8 cellular contexts compared by ENCODE assay signal in the genomic region with DNA sequence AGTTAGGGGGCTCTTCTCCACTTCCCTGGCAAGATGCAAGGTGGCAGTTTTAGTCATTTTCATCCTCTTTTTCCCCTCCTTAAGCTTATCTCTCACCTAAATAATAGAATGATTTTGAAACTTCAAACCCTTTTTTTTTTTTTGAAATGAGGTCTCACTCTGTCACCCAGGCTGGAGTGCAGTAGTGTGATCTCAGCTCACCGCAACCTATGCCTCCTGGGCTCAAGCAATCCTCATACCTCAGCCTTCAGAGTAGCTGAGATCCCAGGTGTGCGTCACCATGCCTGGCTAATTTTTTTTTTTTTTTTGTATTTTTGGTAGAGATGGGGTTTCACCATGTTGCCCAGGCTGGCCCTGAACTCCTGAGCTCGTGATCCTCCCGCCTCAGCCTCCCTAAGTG. TPM values are rescaled to one million over a fixed set of nuclear protein-coding genes. Genes with fewer than 3 reads are reported as not detected.
DNase-seq lines count a peak whose midpoint lies in the region; ATAC-seq and TF ChIP-seq lines count a peak whose summit lies in the region.
"Not testable (repeated sequence)": the region's sequence is repeated elsewhere in the genome, so short reads cannot be mapped to it uniquely, and the experiment has no call there.

No MANE protein-coding gene starts in this region.

- H2AFZ ChIP-seq in Karpas-422 (ENCODE audit: low read length): not testable (repeated sequence)

- ATAC-seq in GM18870 (IDR thresholded peaks at IDR 0.05; ENCODE audit: unreplicated experiment): peak; percentile 24
- peak; percentile 14 for ATAC-seq in HG02610 (IDR thresholded peaks at IDR 0.05; ENCODE audit: unreplicated experiment)
- ATAC-seq in activated CD8-positive, alpha-beta T cell treated with anti-CD3 and anti-CD28 coated beads, Interleukin-2, amount 10 ng/mL, durations not matched to agents 7 days and 5 days: peak; percentile 43
- ATAC-seq in left lung: peak; percentile 3

- H3K9me3 ChIP-seq in Karpas-422 (ENCODE audit: low read length); left lung; skeletal muscle satellite cell (replicated peaks; ENCODE audit: low read length); uterus: not testable (repeated sequence)

- not testable (repeated sequence) for H3K27ac ChIP-seq in Karpas-422 (ENCODE audit: low read length)
- H3K27ac ChIP-seq in left lung (peak overlapping the region; percentile 50 to 75), uterus (peak overlapping the region; percentile 76 to 81)

- not testable (repeated sequence) for TF ChIP-seq CTCF in chondrocyte (IDR thresholded peaks at IDR 0.05); left lung (IDR thresholded peaks at IDR 0.05); uterus (IDR thresholded peaks at IDR 0.05)

- H3K27me3 Mint-ChIP-seq in activated CD8-positive, alpha-beta T cell treated with anti-CD3 and anti-CD28 coated beads, Interleukin-2, amount 10 ng/mL, durations not matched to agents 7 days and 5 days (ENCODE audit: low read depth); chondrocyte (ENCODE audit: low read depth): not testable (repeated sequence)

- H3K4me1 Mint-ChIP-seq in activated CD8-positive, alpha-beta T cell treated with anti-CD3 and anti-CD28 coated beads, Interleukin-2, amount 10 ng/mL, durations not matched to agents 7 days and 5 days (ENCODE audit: low read depth): peaks cover 29% of the 10 kb centered on the region
- H3K4me1 Mint-ChIP-seq in chondrocyte (ENCODE audit: low read depth): peaks cover 29% of the 10 kb centered on the region

- not testable (repeated sequence) for H3K36me3 ChIP-seq in Karpas-422 (ENCODE audit: insufficient read depth, low read length); left lung; skeletal muscle satellite cell (ENCODE audit: insufficient read depth, low read length); uterus

- not testable (repeated sequence) for DNase-seq in Karpas-422; activated CD8-positive, alpha-beta T cell treated with anti-CD3 and anti-CD28 coated beads, Interleukin-2, amount 10 ng/mL, durations not matched to agents 7 days and 5 days; chondrocyte (ENCODE audit: low spot score); left lung; uterus

- not testable (repeated sequence) for H3K27me3 ChIP-seq in Karpas-422 (ENCODE audit: low read length); left lung; skeletal muscle satellite cell (ENCODE audit: control insufficient read depth, insufficient read depth, low read length); uterus

- not testable (repeated sequence) for H3K9ac ChIP-seq in Karpas-422 (ENCODE audit: low read length); skeletal muscle satellite cell (ENCODE audit: low read depth, low read length)

- H3K9me2 ChIP-seq in Karpas-422 (replicated peaks; ENCODE audit: insufficient read depth, low read length): not testable (repeated sequence)

- POLR2A ChIA-PET in activated CD8-positive, alpha-beta T cell treated with anti-CD3 and anti-CD28 coated beads, Interleukin-2, amount 10 ng/mL, durations not matched to agents 7 days and 5 days (lab: Charles Lee): interaction anchor here (0.6 to 1.9 kb wide), 6 partner anchors 9 to 109 kb away, joined by 3 to 13 read pairs (median 5); a partner anchor contains a TSS

- H4K20me1 ChIP-seq in Karpas-422 (ENCODE audit: insufficient read depth, low read depth, low read length): not testable (repeated sequence)

- peak overlapping the region; percentile 39 for H3K4me3 Mint-ChIP-seq in activated CD8-positive, alpha-beta T cell treated with anti-CD3 and anti-CD28 coated beads, Interleukin-2, amount 10 ng/mL, durations not matched to agents 7 days and 5 days
- not testable (repeated sequence) for H3K4me3 Mint-ChIP-seq in chondrocyte (ENCODE audit: unreplicated experiment)

- peak overlapping the region; percentile 83 for H3K27ac Mint-ChIP-seq in activated CD8-positive, alpha-beta T cell treated with anti-CD3 and anti-CD28 coated beads, Interleukin-2, amount 10 ng/mL, durations not matched to agents 7 days and 5 days
- H3K27ac Mint-ChIP-seq in chondrocyte (ENCODE audit: unreplicated experiment): peak overlapping the region; percentile 78

- H3K4me1 ChIP-seq in Karpas-422 (ENCODE audit: low read length); uterus: not testable (repeated sequence)
- H3K4me1 ChIP-seq in left lung: peaks cover 21 to 25% of the 10 kb centered on the region in 2 donors
- H3K4me1 ChIP-seq in skeletal muscle satellite cell (ENCODE audit: control insufficient read depth, insufficient read depth, low read length): peaks cover 18% of the 10 kb centered on the region

- not testable (repeated sequence) for H3K4me3 ChIP-seq in Karpas-422 (ENCODE audit: low read length); left lung; skeletal muscle satellite cell (ENCODE audit: low read length); uterus

- H3K9me3 Mint-ChIP-seq in activated CD8-positive, alpha-beta T cell treated with anti-CD3 and anti-CD28 coated beads, Interleukin-2, amount 10 ng/mL, durations not matched to agents 7 days and 5 days (ENCODE audit: insufficient read depth); chondrocyte (ENCODE audit: low read depth): not testable (repeated sequence)

- H3K4me2 ChIP-seq in Karpas-422 (ENCODE audit: low read depth, low read length, poor library complexity, severe bottlenecking) (peak overlapping the region; percentile 21), skeletal muscle satellite cell (ENCODE audit: low read length) (peak overlapping the region; percentile 28)

- CTCF ChIA-PET in activated CD8-positive, alpha-beta T cell treated with anti-CD3 and anti-CD28 coated beads, Interleukin-2, amount 10 ng/mL, durations not matched to agents 7 days and 5 days (lab: Charles Lee): interaction anchor here (0.7 to 11.9 kb wide), 8 partner anchors 10 to 117 kb away, joined by 3 to 307 read pairs (median 3); a partner anchor contains a TSS

- TF ChIP-seq POLR2A in uterus (IDR thresholded peaks at IDR 0.05): not testable (repeated sequence)

- H3K79me2 ChIP-seq in Karpas-422 (ENCODE audit: low read length): not testable (repeated sequence)

- not testable (repeated sequence) for H3K36me3 Mint-ChIP-seq in activated CD8-positive, alpha-beta T cell treated with anti-CD3 and anti-CD28 coated beads, Interleukin-2, amount 10 ng/mL, durations not matched to agents 7 days and 5 days (ENCODE audit: low read depth); chondrocyte (ENCODE audit: low read depth)

- intact Hi-C loops in left lung (cut with DNase I); uterus (cut with DNase I; ENCODE audit: low total_unique reads): not testable (repeated sequence)

RNA-seq across cellular contexts. Expression of a gene that starts 9.8 kb away (rescaled TPM):
- total RNA-seq in Karpas-422 (2014; rRNA removed; shearing (Covaris generic); ENCODE audit: low replicate concordance): 27.9 and 42.7 TPM in 2 replicates
- 10 to 100 TPM; 64.3 to 68.6 TPM for total RNA-seq in activated CD8-positive, alpha-beta T cell treated with anti-CD3 and anti-CD28 coated beads, Interleukin-2, amount 10 ng/mL, durations not matched to agents 7 days and 5 days
- total RNA-seq in chondrocyte (45.0 to 62.5 TPM (median 56.5 TPM) in 3 replicates), left lung (100 to 1,000 TPM; 119 to 132 TPM), uterus (100 to 1,000 TPM in 1 of 4 donors, 10 to 100 TPM in 3; 19.7 to 115 (median 34.5) TPM)
- total RNA-seq in skeletal muscle satellite cell (2012; rRNA removed): 15.1 and 18.5 TPM in 2 replicates

RNA-seq across cellular contexts. Expression of a gene that starts 13.5 kb away (rescaled TPM):
- 7.9 and 16.4 TPM in 2 replicates for total RNA-seq in Karpas-422 (2014; rRNA removed; shearing (Covaris generic); ENCODE audit: low replicate concordance)
- 10 to 100 TPM; 31.4 to 36.8 TPM for total RNA-seq in activated CD8-positive, alpha-beta T cell treated with anti-CD3 and anti-CD28 coated beads, Interleukin-2, amount 10 ng/mL, durations not matched to agents 7 days and 5 days
- total RNA-seq in chondrocyte: 33.9 to 50.6 TPM (median 46.3 TPM) in 3 replicates
- 10 to 100 TPM; 43.0 to 63.8 TPM for total RNA-seq in left lung
- 22.9 and 26.4 TPM in 2 replicates for total RNA-seq in skeletal muscle satellite cell (2012; rRNA removed)
- 10 to 100 TPM in 3 of 4 donors, 1 to 10 TPM in 1; 6.8 to 70.1 (median 19.0) TPM for total RNA-seq in uterus

RNA-seq across cellular contexts. Expression of a gene that starts 20.7 kb away (rescaled TPM):
- total RNA-seq in Karpas-422 (2014; rRNA removed; shearing (Covaris generic); ENCODE audit: low replicate concordance): 30.9 and 52.5 TPM in 2 replicates
- 100 to 1,000 TPM; 234 to 249 TPM for total RNA-seq in activated CD8-positive, alpha-beta T cell treated with anti-CD3 and anti-CD28 coated beads, Interleukin-2, amount 10 ng/mL, durations not matched to agents 7 days and 5 days
- total RNA-seq in chondrocyte (1.1 to 3.1 TPM (median 1.5 TPM) in 3 replicates), left lung (10 to 100 TPM; 60.5 to 91.4 TPM), uterus (10 to 100 TPM in 2 of 4 donors, 1 to 10 TPM in 2; 1.2 to 32.7 (median 11.8) TPM)
- under 0.01 and 1.0 TPM in 2 replicates for total RNA-seq in skeletal muscle satellite cell (2012; rRNA removed)

RNA-seq across cellular contexts. Expression of a gene that starts 31.9 kb away (rescaled TPM):
- 18.4 and 39.5 TPM in 2 replicates for total RNA-seq in Karpas-422 (2014; rRNA removed; shearing (Covaris generic); ENCODE audit: low replicate concordance)
- 10 to 100 TPM; 35.8 to 37.3 TPM for total RNA-seq in activated CD8-positive, alpha-beta T cell treated with anti-CD3 and anti-CD28 coated beads, Interleukin-2, amount 10 ng/mL, durations not matched to agents 7 days and 5 days
- total RNA-seq in chondrocyte (25.2 to 27.1 TPM (median 27.0 TPM) in 3 replicates), left lung (10 to 100 TPM; 26.3 to 35.1 TPM), uterus (10 to 100 TPM; 20.0 to 36.9 (median 30.1) TPM)
- total RNA-seq in skeletal muscle satellite cell (2012; rRNA removed): 14.2 and 16.0 TPM in 2 replicates

RNA-seq across cellular contexts. Expression of a gene that starts 39.8 kb away (rescaled TPM):
- total RNA-seq in Karpas-422 (2014; rRNA removed; shearing (Covaris generic); ENCODE audit: low replicate concordance): 33.5 and 42.7 TPM in 2 replicates
- total RNA-seq in activated CD8-positive, alpha-beta T cell treated with anti-CD3 and anti-CD28 coated beads, Interleukin-2, amount 10 ng/mL, durations not matched to agents 7 days and 5 days: 100 to 1,000 TPM in 1 of 2 experiments, 10 to 100 TPM in 1; 89.0 to 113 TPM
- 47.4 to 53.3 TPM (median 49.8 TPM) in 3 replicates for total RNA-seq in chondrocyte
- 10 to 100 TPM; 80.5 to 81.8 TPM for total RNA-seq in left lung
- 31.2 and 41.1 TPM in 2 replicates for total RNA-seq in skeletal muscle satellite cell (2012; rRNA removed)
- 10 to 100 TPM; 32.3 to 99.8 (median 47.8) TPM for total RNA-seq in uterus
